1 cellular context compared by ENCODE assay signal in the genomic region with DNA sequence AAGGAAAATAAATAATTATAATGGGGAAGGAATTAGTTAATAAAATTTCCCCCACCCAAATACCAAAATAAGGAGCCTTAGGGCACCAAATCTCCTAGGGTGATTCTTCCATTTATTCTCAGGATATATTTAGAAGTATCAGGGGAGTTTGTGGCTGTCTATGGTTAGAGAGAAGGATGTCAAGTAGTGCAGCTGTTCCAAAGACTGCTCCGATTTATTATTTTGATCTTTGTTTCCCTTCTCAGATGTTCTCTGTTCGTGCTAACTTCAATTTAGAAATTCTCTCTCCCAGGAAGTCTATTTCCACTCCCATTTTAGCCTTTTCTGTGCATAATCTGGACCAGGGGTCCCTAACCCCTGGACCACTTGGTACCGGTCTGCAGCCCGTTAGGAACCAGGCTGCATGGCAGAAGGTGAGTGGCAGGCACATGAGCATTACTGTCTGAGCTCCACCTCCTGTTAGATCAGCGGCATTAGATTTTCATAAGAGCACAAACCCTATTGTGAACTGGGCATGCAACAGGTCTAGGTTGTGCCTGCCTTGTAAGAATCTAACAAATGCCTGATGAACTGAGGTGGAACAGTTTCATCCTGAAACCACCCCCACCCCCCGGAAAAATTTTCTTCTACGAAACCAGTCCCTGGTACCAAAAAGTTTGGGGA.
TF ChIP-seq lines count a peak whose summit lies in the region.

No MANE protein-coding gene starts in this region.

TF ChIP-seq in SK-N-SH treated with all-trans-retinoic acid at 6 μM for 48 hours, 23 proteins besides CTCF, POLR2A, EP300 and RAD21 (continued from another document):
- TF ChIP-seq, protein P1, sequence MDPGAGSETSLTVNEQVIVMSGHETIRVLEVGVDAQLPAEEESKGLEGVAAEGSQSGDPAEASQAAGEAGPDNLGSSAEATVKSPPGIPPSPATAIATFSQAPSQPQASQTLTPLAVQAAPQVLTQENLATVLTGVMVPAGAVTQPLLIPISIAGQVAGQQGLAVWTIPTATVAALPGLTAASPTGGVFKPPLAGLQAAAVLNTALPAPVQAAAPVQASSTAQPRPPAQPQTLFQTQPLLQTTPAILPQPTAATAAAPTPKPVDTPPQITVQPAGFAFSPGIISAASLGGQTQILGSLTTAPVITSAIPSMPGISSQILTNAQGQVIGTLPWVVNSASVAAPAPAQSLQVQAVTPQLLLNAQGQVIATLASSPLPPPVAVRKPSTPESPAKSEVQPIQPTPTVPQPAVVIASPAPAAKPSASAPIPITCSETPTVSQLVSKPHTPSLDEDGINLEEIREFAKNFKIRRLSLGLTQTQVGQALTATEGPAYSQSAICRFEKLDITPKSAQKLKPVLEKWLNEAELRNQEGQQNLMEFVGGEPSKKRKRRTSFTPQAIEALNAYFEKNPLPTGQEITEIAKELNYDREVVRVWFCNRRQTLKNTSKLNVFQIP (CRISPR knock-in tag; IDR thresholded peaks at IDR 0.05; ENCODE audit: borderline replicate concordance, low read depth), result no peak
- TF ChIP-seq TOX (CRISPR knock-in tag; IDR thresholded peaks at IDR 0.05; ENCODE audit: borderline replicate concordance) (no peak), BACH2 (CRISPR knock-in tag; IDR thresholded peaks at IDR 0.05; ENCODE audit: borderline replicate concordance) (no peak), RARB (CRISPR knock-in tag; IDR thresholded peaks at IDR 0.05) (no peak), CSDC2 (CRISPR knock-in tag; IDR thresholded peaks at IDR 0.05) (no peak), ZC3H10 (CRISPR knock-in tag; IDR thresholded peaks at IDR 0.05) (no peak), ZFP3 (CRISPR knock-in tag; IDR thresholded peaks at IDR 0.05) (no peak), SNAI2 (CRISPR knock-in tag; IDR thresholded peaks at IDR 0.05) (no peak), ESRRG (CRISPR knock-in tag; IDR thresholded peaks at IDR 0.05) (no peak), ZNF8 (CRISPR knock-in tag; IDR thresholded peaks at IDR 0.05) (no peak), ISL1 (CRISPR knock-in tag; IDR thresholded peaks at IDR 0.05) (no peak)
- TF ChIP-seq, protein P2, sequence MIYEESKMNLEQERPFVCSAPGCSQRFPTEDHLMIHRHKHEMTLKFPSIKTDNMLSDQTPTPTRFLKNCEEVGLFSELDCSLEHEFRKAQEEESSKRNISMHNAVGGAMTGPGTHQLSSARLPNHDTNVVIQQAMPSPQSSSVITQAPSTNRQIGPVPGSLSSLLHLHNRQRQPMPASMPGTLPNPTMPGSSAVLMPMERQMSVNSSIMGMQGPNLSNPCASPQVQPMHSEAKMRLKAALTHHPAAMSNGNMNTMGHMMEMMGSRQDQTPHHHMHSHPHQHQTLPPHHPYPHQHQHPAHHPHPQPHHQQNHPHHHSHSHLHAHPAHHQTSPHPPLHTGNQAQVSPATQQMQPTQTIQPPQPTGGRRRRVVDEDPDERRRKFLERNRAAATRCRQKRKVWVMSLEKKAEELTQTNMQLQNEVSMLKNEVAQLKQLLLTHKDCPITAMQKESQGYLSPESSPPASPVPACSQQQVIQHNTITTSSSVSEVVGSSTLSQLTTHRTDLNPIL (CRISPR knock-in tag; IDR thresholded peaks at IDR 0.05; ENCODE audit: low read depth), result no peak
